9 cellular contexts compared by ENCODE assay signal in the genomic region with DNA sequence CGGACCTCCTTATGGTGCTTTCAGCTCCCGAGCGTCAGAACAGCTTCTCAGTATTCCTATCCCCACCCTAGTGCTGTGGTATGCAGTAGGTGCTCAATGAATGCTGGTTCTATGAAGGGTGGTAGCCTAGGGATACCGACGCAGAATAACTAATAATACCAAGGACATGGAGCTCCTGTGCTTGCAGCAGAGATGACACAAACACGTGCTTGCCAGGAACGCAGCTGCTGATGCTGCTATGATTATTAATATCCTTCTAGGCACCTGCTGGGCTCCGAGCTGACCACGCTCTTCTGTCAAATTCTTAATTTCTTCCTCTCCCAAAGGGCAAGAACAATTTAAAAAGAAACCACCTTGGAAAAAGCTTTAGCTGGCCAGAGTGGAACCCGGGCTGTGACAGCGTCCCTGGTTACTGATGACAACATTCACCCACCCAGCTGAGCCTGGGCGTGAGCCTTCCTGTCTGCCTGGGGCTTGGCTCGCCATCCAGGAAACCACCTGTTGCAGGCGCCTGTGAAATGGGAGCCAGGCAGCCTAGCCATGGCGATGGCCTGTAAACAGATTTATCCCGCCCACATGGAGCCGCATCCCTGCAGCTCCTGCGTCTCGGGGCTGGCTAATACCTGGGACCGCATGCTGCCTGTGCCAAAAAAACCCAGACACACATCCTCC. TPM values are rescaled to one million over a fixed set of nuclear protein-coding genes. Genes with fewer than 3 reads are reported as not detected.
DNase-seq lines count a peak whose midpoint lies in the region; ATAC-seq and TF ChIP-seq lines count a peak whose summit lies in the region.
"Had no signal": no experiment of that assay in that cellular context is flagged by ENCODE, and none has a peak within 500 bp of the region (broad histone marks: within the 10 kb centered on the region; RNA-seq: fewer than 3 reads in every experiment).

No MANE protein-coding gene starts in this region.

- POLR2A ChIA-PET in OCI-LY7 (lab: Charles Lee) = no interaction called here

- H3K79me2 ChIP-seq in OCI-LY7 (ENCODE audit: insufficient read depth, low read depth, low read length) = no peaks in the 10 kb centered on the region

- no peak overlapping the region for H3K27ac Mint-ChIP-seq in stimulated activated naive CD8-positive, alpha-beta T cell treated with anti-CD3 and anti-CD28 coated beads, Interleukin-15, amount 100 ng/mL, for 72 hours
- H3K27ac Mint-ChIP-seq: CD4-positive, CD25-positive, alpha-beta regulatory T cell had no signal

- no peak for TF ChIP-seq CTCF in OCI-LY7 (conservative IDR thresholded peaks at IDR 0.05; ENCODE audit: low read length)

- CTCF ChIA-PET in OCI-LY7 (lab: Charles Lee; ENCODE audit: unreplicated experiment) = interaction anchor here (0.7 to 1.0 kb wide), 2 partner anchors 37 to 131 kb away, joined by 3 read pairs; no protein-coding TSS in a partner anchor

- no peak overlapping the region for H3K27ac ChIP-seq in OCI-LY7 (ENCODE audit: low read depth, low read length, poor library complexity, severe bottlenecking)

- no peak for DNase-seq in stimulated activated naive CD8-positive, alpha-beta T cell treated with anti-CD3 and anti-CD28 coated beads, Interleukin-15, amount 100 ng/mL, for 72 hours
- no peak for DNase-seq in stimulated activated naive CD8-positive, alpha-beta T cell treated with anti-CD3 and anti-CD28 coated beads, Interleukin-15, Interleukin-2, amounts not matched to agents 100 U/mL and 50 U/mL, for 24 hours
- DNase-seq in OCI-LY7 (ENCODE audit: low spot score) = peak; percentile 43
- DNase-seq in islet precursor cell = peak; percentile 54
- DNase-seq in HAP-1 (ENCODE audit: low spot score in 2 of 2) = no peak
- no peak for DNase-seq in MG63
- DNase-seq in KBM-7 = no peak
- DNase-seq in cerebellar nuclear complex (lab: John Stamatoyannopoulos, UW) = no peak
- DNase-seq: CD4-positive, CD25-positive, alpha-beta regulatory T cell had no signal

- no peak overlapping the region; the same call in 1 of the 2 replicates for H2AFZ ChIP-seq in OCI-LY7 (ENCODE audit: low read length)

- ATAC-seq in stimulated activated naive CD8-positive, alpha-beta T cell treated with anti-CD3 and anti-CD28 coated beads, Interleukin-15, amount 100 ng/mL, for 72 hours = peak; percentile 45
- ATAC-seq in stimulated activated naive CD8-positive, alpha-beta T cell treated with anti-CD3 and anti-CD28 coated beads, Interleukin-15, Interleukin-2, amounts not matched to agents 100 U/mL and 50 U/mL, for 24 hours = no peak

- no peaks in the 10 kb centered on the region for H4K20me1 ChIP-seq in OCI-LY7 (ENCODE audit: insufficient read depth, low read length)

- H3K4me1 Mint-ChIP-seq in stimulated activated naive CD8-positive, alpha-beta T cell treated with anti-CD3 and anti-CD28 coated beads, Interleukin-15, amount 100 ng/mL, for 72 hours = no peaks in the 10 kb centered on the region
- H3K4me1 Mint-ChIP-seq: CD4-positive, CD25-positive, alpha-beta regulatory T cell had no signal

- no peaks in the 10 kb centered on the region for H3K36me3 ChIP-seq in OCI-LY7 (ENCODE audit: insufficient read depth, low read length)
- no peaks in the 10 kb centered on the region for H3K36me3 ChIP-seq in HAP-1 (replicated peaks)
- H3K36me3 ChIP-seq in MG63 = no peaks in the 10 kb centered on the region

- H3K9me2 ChIP-seq in OCI-LY7 (ENCODE audit: insufficient read depth, low read length) = no peaks in the 10 kb centered on the region

- no TSS peak for BruUV-seq in OCI-LY7 (replicated peaks; lab: Mats Ljungman, UMichigan)

- H3K4me2 ChIP-seq in OCI-LY7 (ENCODE audit: low read length) = peak overlapping the region; percentile 38

- no peak overlapping the region for H3K4me3 Mint-ChIP-seq in stimulated activated naive CD8-positive, alpha-beta T cell treated with anti-CD3 and anti-CD28 coated beads, Interleukin-15, amount 100 ng/mL, for 72 hours
- H3K4me3 Mint-ChIP-seq: CD4-positive, CD25-positive, alpha-beta regulatory T cell had no signal

- intact Hi-C loops in OCI-LY7 (cut with micrococcal nuclease; ENCODE audit: unreplicated experiment) = no loop called here

- H3K27me3 ChIP-seq in HAP-1 (ENCODE audit: low read depth) = no peaks in the 10 kb centered on the region
- H3K27me3 ChIP-seq in MG63 = no peaks in the 10 kb centered on the region

- peaks cover 6% of the 10 kb centered on the region; the same call in 1 of the 2 replicates for H3K9me3 ChIP-seq in OCI-LY7 (ENCODE audit: low read length)
- no peaks in the 10 kb centered on the region for H3K9me3 ChIP-seq in HAP-1
- H3K9me3 ChIP-seq in MG63 = no peaks in the 10 kb centered on the region

- in situ Hi-C loops in HAP-1 (cut with MboI; ENCODE audit: low sequenced_read_pairs) = no loop called here
- in situ Hi-C loops in KBM-7 (cut with MboI; ENCODE audit: low pct_unique_long_range_greater_than_20kb, low sequenced_read_pairs) = no loop called here

- no peak overlapping the region for H3K4me3 ChIP-seq in OCI-LY7 (ENCODE audit: low read depth, low read length, poor library complexity, severe bottlenecking)
- no peak overlapping the region for H3K4me3 ChIP-seq in HAP-1
- H3K4me3 ChIP-seq in MG63 = no peak overlapping the region

- H3K9me3 Mint-ChIP-seq in stimulated activated naive CD8-positive, alpha-beta T cell treated with anti-CD3 and anti-CD28 coated beads, Interleukin-15, amount 100 ng/mL, for 72 hours = peaks cover 0 to 9% of the 10 kb centered on the region in 2 donors

- H3K4me1 ChIP-seq in OCI-LY7 (ENCODE audit: insufficient read depth, low read length, poor library complexity, severe bottlenecking) (peaks cover 36% of the 10 kb centered on the region), HAP-1 (no peaks in the 10 kb centered on the region)

- peaks cover 65% of the 10 kb centered on the region for H3K27me3 Mint-ChIP-seq in stimulated activated naive CD8-positive, alpha-beta T cell treated with anti-CD3 and anti-CD28 coated beads, Interleukin-15, amount 100 ng/mL, for 72 hours

RNA-seq across cellular contexts. Expression of gene CLMN, which starts 28.8 kb away (rescaled TPM):
- total RNA-seq in OCI-LY7 (2014; rRNA removed; shearing (Covaris generic)) = 5.8 and 6.8 TPM in 2 replicates
- 12.0 and 13.0 TPM in 2 replicates for total RNA-seq in OCI-LY7 (2022)
- total RNA-seq in MG63 (2014; rRNA removed; shearing (Covaris generic); ENCODE audit: low replicate concordance) = 0.35 and 1.2 TPM in 2 replicates

Comparison
In these comparisons a context has a peak if more than half of its experiments do, and no peak if none do; other contexts are left out.
1. DNase-seq: peak in OCI-LY7 (single experiment) and islet precursor cell (single experiment); none in stimulated activated naive CD8-positive, alpha-beta T cell treated with anti-CD3 and anti-CD28 coated beads, Interleukin-15, amount 100 ng/mL, for 72 hours (0 of 2), stimulated activated naive CD8-positive, alpha-beta T cell treated with anti-CD3 and anti-CD28 coated beads, Interleukin-15, Interleukin-2, amounts not matched to agents 100 U/mL and 50 U/mL, for 24 hours (single experiment), HAP-1 (0 of 2), MG63 (single experiment), KBM-7 (single experiment) and cerebellar nuclear complex (0 of 2).